ENCODE assay signal across 8 cellular contexts in the genomic region with DNA sequence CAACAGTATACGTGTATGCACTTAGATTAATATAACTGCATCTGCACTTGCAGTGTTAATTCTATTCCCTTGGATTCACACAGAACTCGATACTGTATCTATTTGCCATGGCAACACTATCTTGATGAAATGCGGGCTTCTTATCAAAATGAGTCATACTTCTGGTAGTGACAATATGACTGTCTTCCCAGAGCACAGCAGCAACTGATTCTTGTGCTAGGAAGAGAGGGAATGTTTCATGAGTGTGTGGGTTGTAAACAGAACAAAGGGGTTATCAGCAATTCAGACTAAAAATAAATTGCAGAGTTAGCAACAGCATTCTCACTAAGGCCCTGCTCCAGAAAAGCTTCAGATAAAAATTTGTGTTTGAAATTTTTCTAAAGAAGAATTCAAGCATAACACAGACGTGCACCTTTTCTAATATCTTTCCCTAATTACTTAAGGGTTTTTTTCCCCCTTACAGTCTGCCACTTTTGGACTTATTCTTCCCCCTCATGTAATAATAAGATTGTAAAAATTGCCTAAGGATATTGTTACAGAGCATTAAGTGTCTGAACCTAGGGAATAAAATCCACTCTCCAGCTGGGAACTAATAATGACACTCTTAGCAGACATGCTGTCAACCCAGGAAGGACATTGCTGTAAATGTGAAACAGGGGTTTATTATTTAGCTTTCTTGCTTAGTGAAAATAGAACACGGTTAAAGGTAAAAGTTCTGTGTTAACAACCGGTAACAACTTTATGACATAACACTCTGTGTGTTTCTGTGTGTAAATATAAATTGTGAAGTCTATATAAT.
DNase-seq lines count a peak whose midpoint lies in the region; ATAC-seq, FAIRE-seq and TF ChIP-seq lines count a peak whose summit lies in the region.

No MANE protein-coding gene starts in this region.

- POLR2A ChIA-PET in A549 (lab: Yijun Ruan, JAX) = no interaction called here

- TF ChIP-seq RAD21 in A549 (conservative IDR thresholded peaks at IDR 0.05 in 1 of 2, IDR thresholded peaks at IDR 0.05 in 1 of 2) = no peak

- DNase-seq in A549 (ENCODE audit: low read depth in 1 of 2, low spot score in 1 of 2) (peak in 1 of 2 experiments; percentile 42), LoVo (ENCODE audit: low spot score) (peak; percentile 46), WERI-Rb-1 (no peak), iris pigment epithelial cell (ENCODE audit: low read depth) (peak; percentile 48), islet precursor cell (no peak)
- no peak for DNase-seq in stimulated activated CD8-positive, alpha-beta memory T cell treated with anti-CD3 and anti-CD28 coated beads, Interleukin-4, amount 100 ng/mL, for 48 hours

- peak; percentile 62 to 75; a peak in 5 of 6 replicates for ATAC-seq in A549
- ATAC-seq in HG02571 (IDR thresholded peaks at IDR 0.05; ENCODE audit: unreplicated experiment) = no peak
- ATAC-seq in GM21515 (IDR thresholded peaks at IDR 0.05; ENCODE audit: unreplicated experiment) = no peak

- TF ChIP-seq POLR2A in A549 (IDR thresholded peaks at IDR 0.05; ENCODE audit: low read length) = no peak

- no peak for TF ChIP-seq CTCF in A549 (IDR thresholded peaks at IDR 0.05)
- no peak for TF ChIP-seq CTCF in WERI-Rb-1 (IDR thresholded peaks at IDR 0.05; ENCODE audit: low read depth, low read length)

- H3K4me3 ChIP-seq in A549 = no peak overlapping the region
- no peak overlapping the region for H3K4me3 ChIP-seq in WERI-Rb-1 (ENCODE audit: low read depth, low read length)

- no peaks in the 10 kb centered on the region for H3K4me1 ChIP-seq in A549

- no peak for TF ChIP-seq EP300 in A549 (IDR thresholded peaks at IDR 0.05)

- H3K27me3 ChIP-seq in WERI-Rb-1 (ENCODE audit: insufficient read depth, low read depth, severe bottlenecking) = no peaks in the 10 kb centered on the region

- CTCF ChIA-PET in A549 (lab: Yijun Ruan, JAX) = no interaction called here

- no peak for FAIRE-seq in A549 (lab: Jason Lieb, UNC)

- H3K4me2 ChIP-seq in A549 = no peak overlapping the region

- H3K36me3 ChIP-seq in WERI-Rb-1 = no peaks in the 10 kb centered on the region

- H3K27ac ChIP-seq in A549 (no peak overlapping the region), WERI-Rb-1 (peak overlapping the region; percentile 38)

- WGBS in A549 (ENCODE audit: missing lambda C conversion rate) = 30% methylated on average over 6 of the region's 6 CpGs

- H3K9me3 ChIP-seq in A549 (no peaks in the 10 kb centered on the region), WERI-Rb-1 (ENCODE audit: severe bottlenecking) (no peaks in the 10 kb centered on the region)

TF ChIP-seq in A549, 52 proteins besides CTCF, POLR2A, EP300 and RAD21:
- no peak for TF ChIP-seq FOSL2 (IDR thresholded peaks at IDR 0.05)
- peak; percentile 48; the same call in 1 of the 2 replicates for TF ChIP-seq FOSL2 (CRISPR knock-in tag; IDR thresholded peaks at IDR 0.05)
- TF ChIP-seq HDAC2 (IDR thresholded peaks at IDR 0.05) = no peak

Comparison
In these comparisons a context has a peak if more than half of its experiments do, and no peak if none do; other contexts are left out.
1. ATAC-seq: peak in A549 (2 of 2); none in HG02571 (single experiment) and GM21515 (single experiment).
2. DNase-seq: peak in LoVo (single experiment) and iris pigment epithelial cell (single experiment); none in WERI-Rb-1 (single experiment), stimulated activated CD8-positive, alpha-beta memory T cell treated with anti-CD3 and anti-CD28 coated beads, Interleukin-4, amount 100 ng/mL, for 48 hours (single experiment) and islet precursor cell (single experiment).